Comparison of ENCODE assay signal across 23 cellular contexts in genomic region chr4:99845179-99845578, GRCh38. TPM values are rescaled to one million over a fixed set of nuclear protein-coding genes. Genes with fewer than 3 reads are reported as not detected.
DNase-seq lines count a peak whose midpoint lies in the region; ATAC-seq, FAIRE-seq and TF ChIP-seq lines count a peak whose summit lies in the region.
"Had no signal": no experiment of that assay in that cellular context is flagged by ENCODE, and none has a peak within 500 bp of the region (broad histone marks: within the 10 kb centered on the region; RNA-seq: fewer than 3 reads in every experiment).

No MANE protein-coding gene starts in this region.

- no TSS peak for BruUV-seq in Calu3 (replicated peaks; lab: Mats Ljungman, UMichigan)

- POLR2A ChIA-PET in SK-N-SH (lab: Yijun Ruan, JAX) = no interaction called here

- ATAC-seq in natural killer cell treated with Interleukin-12 subunit alpha and Interleukin-12 subunit beta and Interleukin-15 and Interleukin-18, amount 100 ng/mL, for 72 hours = no peak
- no peak for ATAC-seq in natural killer cell
- ATAC-seq in GM19455 (IDR thresholded peaks at IDR 0.05; ENCODE audit: unreplicated experiment) = no peak
- ATAC-seq: left lung, sciatic nerve had no signal

- H3K27me3 Mint-ChIP-seq in natural killer cell treated with Interleukin-12 subunit alpha and Interleukin-12 subunit beta and Interleukin-15 and Interleukin-18, amount 100 ng/mL, for 72 hours = no peaks in the 10 kb centered on the region
- H3K27me3 Mint-ChIP-seq in natural killer cell (ENCODE audit: low read depth in 2 of 2) (no peaks in the 10 kb centered on the region), Calu3 (ENCODE audit: unreplicated experiment) (no peaks in the 10 kb centered on the region)

- 40% methylated on average over 1 of the region's 1 CpG for WGBS in SK-N-SH (ENCODE audit: low lambda C conversion rate)
- 94 to 99% (median 96%) methylated on average over 1 of the region's 1 CpG for WGBS in small intestine, 3 donors

- H4K20me1 ChIP-seq in SK-N-SH (ENCODE audit: insufficient read depth) = no peaks in the 10 kb centered on the region

- peak in 1 of 2 experiments; percentile 88; a peak in 2 of 4 replicates for TF ChIP-seq EP300 in SK-N-SH (IDR thresholded peaks at IDR 0.05; ENCODE audit: borderline replicate concordance in 1 of 2, low read depth in 1 of 2, low read length in 1 of 2)

- no peaks in the 10 kb centered on the region for H3K9me2 ChIP-seq in SK-N-SH

- H3K9me3 Mint-ChIP-seq in natural killer cell treated with Interleukin-12 subunit alpha and Interleukin-12 subunit beta and Interleukin-15 and Interleukin-18, amount 100 ng/mL, for 72 hours = no peaks in the 10 kb centered on the region
- H3K9me3 Mint-ChIP-seq in natural killer cell (no peaks in the 10 kb centered on the region), Calu3 (ENCODE audit: low read depth, unreplicated experiment) (no peaks in the 10 kb centered on the region)
- H3K9me3 Mint-ChIP-seq: HFFc6 had no signal

- peak overlapping the region; percentile 24 to 71 for H3K27ac Mint-ChIP-seq in natural killer cell treated with Interleukin-12 subunit alpha and Interleukin-12 subunit beta and Interleukin-15 and Interleukin-18, amount 100 ng/mL, for 72 hours
- H3K27ac Mint-ChIP-seq in natural killer cell = no peak overlapping the region
- H3K27ac Mint-ChIP-seq in Calu3 (ENCODE audit: unreplicated experiment) = no peak overlapping the region
- H3K27ac Mint-ChIP-seq: HFFc6 had no signal

- no peaks in the 10 kb centered on the region for H3K9me3 ChIP-seq in SK-N-SH
- no peaks in the 10 kb centered on the region for H3K9me3 ChIP-seq in small intestine (ENCODE audit: control insufficient read depth, low read depth)
- H3K9me3 ChIP-seq: Caco-2, esophagus squamous epithelium, left lung, ovary had no signal

- no peaks in the 10 kb centered on the region for H3K36me3 ChIP-seq in SK-N-SH (replicated peaks in 1 of 2; ENCODE audit: control insufficient read depth in 1 of 2, insufficient read depth in 2 of 2, low read length in 1 of 2)
- H3K36me3 ChIP-seq in small intestine (ENCODE audit: control insufficient read depth in 2 of 2, insufficient read depth in 2 of 2, low read length in 2 of 2) = no peaks in the 10 kb centered on the region
- H3K36me3 ChIP-seq: ovary had no signal

- CTCF ChIA-PET in SK-N-SH (lab: Yijun Ruan, JAX) (interaction anchor here (0.7 to 1.7 kb wide), 4 partner anchors 25 to 121 kb away, joined by 3 to 6 read pairs (median 6); no protein-coding TSS in a partner anchor), Calu3 (lab: Charles Lee) (no interaction called here)

- H3K4me3 Mint-ChIP-seq in natural killer cell treated with Interleukin-12 subunit alpha and Interleukin-12 subunit beta and Interleukin-15 and Interleukin-18, amount 100 ng/mL, for 72 hours = no peak overlapping the region
- H3K4me3 Mint-ChIP-seq in natural killer cell (no peak overlapping the region), Calu3 (ENCODE audit: low read depth, unreplicated experiment) (no peak overlapping the region)
- H3K4me3 Mint-ChIP-seq: HFFc6 had no signal

- H3K79me2 ChIP-seq in SK-N-SH (ENCODE audit: insufficient read depth) = no peaks in the 10 kb centered on the region

- no peak overlapping the region for H3K4me3 ChIP-seq in SK-N-SH (ENCODE audit: low read depth in 2 of 2, low read length in 1 of 2)
- no peak overlapping the region for H3K4me3 ChIP-seq in small intestine (ENCODE audit: low read depth in 1 of 2, low read length in 2 of 2)
- H3K4me3 ChIP-seq: esophagus squamous epithelium, left lung, ovary had no signal

- TF ChIP-seq RAD21 in SK-N-SH (IDR thresholded peaks at IDR 0.05; ENCODE audit: low read length) = peak; percentile 37; the same call in 1 of the 2 replicates

- intact Hi-C loops in natural killer cell (cut with micrococcal nuclease) = no loop called here
- intact Hi-C loops in Calu3 (cut with micrococcal nuclease; ENCODE audit: unreplicated experiment) = no loop called here

- no peaks in the 10 kb centered on the region for H3K36me3 Mint-ChIP-seq in natural killer cell treated with Interleukin-12 subunit alpha and Interleukin-12 subunit beta and Interleukin-15 and Interleukin-18, amount 100 ng/mL, for 72 hours
- H3K36me3 Mint-ChIP-seq in natural killer cell (no peaks in the 10 kb centered on the region), Calu3 (ENCODE audit: insufficient read depth, unreplicated experiment) (no peaks in the 10 kb centered on the region)

- TF ChIP-seq CTCF in natural killer cell (IDR thresholded peaks at IDR 0.05) (no peak), SK-N-SH (IDR thresholded peaks at IDR 0.05) (no peak), Calu3 (IDR thresholded peaks at IDR 0.05; ENCODE audit: unreplicated experiment) (no peak)

- H2AFZ ChIP-seq in SK-N-SH (ENCODE audit: low read depth) = no peak overlapping the region

- FAIRE-seq in small intestine (lab: Jason Lieb, UNC) = no peak

- H3K27ac ChIP-seq in SK-N-SH (ENCODE audit: low read depth in 2 of 2, low read length in 1 of 2) (peak overlapping the region in 1 of 2 experiments; percentile 83; a peak in 2 of 4 replicates), small intestine (ENCODE audit: low read depth in 1 of 2, low read length in 1 of 2) (peak overlapping the region in 1 of 2 donors; percentile 30)
- H3K27ac ChIP-seq: esophagus squamous epithelium, ovary had no signal

- H3K27me3 ChIP-seq in SK-N-SH (ENCODE audit: insufficient read depth) (no peaks in the 10 kb centered on the region), small intestine (ENCODE audit: control insufficient read depth in 2 of 2, insufficient read depth in 2 of 2, low read length in 2 of 2) (no peaks in the 10 kb centered on the region)
- H3K27me3 ChIP-seq: esophagus squamous epithelium, left lung, ovary had no signal

- H3F3A ChIP-seq in SK-N-SH (replicated peaks; ENCODE audit: insufficient read depth) = no peaks in the 10 kb centered on the region

- H3K4me1 ChIP-seq in SK-N-SH (ENCODE audit: control insufficient read depth in 1 of 2, insufficient read depth in 2 of 2, low read depth in 1 of 2, low read length in 1 of 2) = peaks cover 0 to 12% of the 10 kb centered on the region in 2 experiments; a peak in 2 of 4 replicates
- no peaks in the 10 kb centered on the region for H3K4me1 ChIP-seq in small intestine (ENCODE audit: control insufficient read depth in 2 of 2, insufficient read depth in 1 of 2, low read depth in 1 of 2, low read length in 1 of 2)
- H3K4me1 ChIP-seq: Caco-2, esophagus squamous epithelium had no signal

- H3K9ac ChIP-seq in SK-N-SH = no peak overlapping the region

- peaks cover 2 to 27% of the 10 kb centered on the region in 2 donors for H3K4me1 Mint-ChIP-seq in natural killer cell treated with Interleukin-12 subunit alpha and Interleukin-12 subunit beta and Interleukin-15 and Interleukin-18, amount 100 ng/mL, for 72 hours (ENCODE audit: low read depth in 2 of 2)
- no peaks in the 10 kb centered on the region for H3K4me1 Mint-ChIP-seq in natural killer cell
- H3K4me1 Mint-ChIP-seq in Calu3 (ENCODE audit: low read depth, unreplicated experiment) = no peaks in the 10 kb centered on the region

- no peak for DNase-seq in natural killer cell treated with Interleukin-12 subunit alpha and Interleukin-12 subunit beta and Interleukin-15 and Interleukin-18, amount 100 ng/mL, for 72 hours (ENCODE audit: low spot score)
- no peak for DNase-seq in natural killer cell
- peak; percentile 73 for DNase-seq in SK-N-SH
- DNase-seq in astrocyte of the hippocampus (ENCODE audit: low read depth, low spot score) = peak; percentile 16
- no peak for DNase-seq in Calu3
- no peak for DNase-seq in small intestine
- DNase-seq: activated T-cell treated with anti-CD3 and anti-CD28 coated beads for 4 hours; amygdala; Caco-2; central memory CD4-positive, alpha-beta T cell; effector CD8-positive, alpha-beta T cell; esophagus squamous epithelium; HFFc6; KG1; left lung; NCI-H1930; NCI-H510A; ovary; Right ventricle myocardium superior; stimulated activated CD4-positive, alpha-beta T cell treated with anti-CD3 and anti-CD28 coated beads, Interleukin-2, amount 100 ng/mL, for 24 hours had no signal

- H3K4me2 ChIP-seq in SK-N-SH = no peak overlapping the region

TF ChIP-seq in SK-N-SH, 30 proteins besides CTCF, POLR2A, EP300 and RAD21 (continues in another document):
- TF ChIP-seq, protein P1, sequence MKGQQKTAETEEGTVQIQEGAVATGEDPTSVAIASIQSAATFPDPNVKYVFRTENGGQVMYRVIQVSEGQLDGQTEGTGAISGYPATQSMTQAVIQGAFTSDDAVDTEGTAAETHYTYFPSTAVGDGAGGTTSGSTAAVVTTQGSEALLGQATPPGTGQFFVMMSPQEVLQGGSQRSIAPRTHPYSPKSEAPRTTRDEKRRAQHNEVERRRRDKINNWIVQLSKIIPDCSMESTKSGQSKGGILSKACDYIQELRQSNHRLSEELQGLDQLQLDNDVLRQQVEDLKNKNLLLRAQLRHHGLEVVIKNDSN (IDR thresholded peaks at IDR 0.05; ENCODE audit: borderline replicate concordance, low read depth) = no peak
- no peak for TF ChIP-seq POLR2AphosphoS5 (IDR thresholded peaks at IDR 0.05; ENCODE audit: low read depth, low read length)
- no peak for TF ChIP-seq TAF1 (IDR thresholded peaks at IDR 0.05; ENCODE audit: borderline replicate concordance, low read depth, low read length)
- TF ChIP-seq GATA2 (CRISPR knock-in tag; IDR thresholded peaks at IDR 0.05) = peak; percentile 100
- no peak for TF ChIP-seq USF2 (IDR thresholded peaks at IDR 0.05; ENCODE audit: borderline replicate concordance, low read depth, low read length)

RNA-seq across cellular contexts. Expression of gene DAPP1, which starts 28.6 kb away (rescaled TPM):
- 10 to 100 TPM; 15.9 to 23.4 TPM for total RNA-seq in natural killer cell treated with Interleukin-12 subunit alpha and Interleukin-12 subunit beta and Interleukin-15 and Interleukin-18, amount 100 ng/mL, for 72 hours
- total RNA-seq in natural killer cell (1 to 10 TPM; 5.9 to 7.3 (median 6.8) TPM), Calu3 (2022) (25.9 and 30.6 TPM in 2 replicates)
- polyA plus RNA-seq in SK-N-SH (2012; rRNA removed) (not detected in 2 replicates), small intestine (1 to 10 TPM in 2 of 3 donors, not detected in 1; 1.8 to 2.4 TPM)
- polyA plus RNA-seq in SK-N-SH (2012; cell fraction: cytosol; rRNA removed) = not detected in 2 replicates
- not detected in 2 replicates for polyA plus RNA-seq in SK-N-SH (2012; cell fraction: nucleus; rRNA removed)
- total RNA-seq: Caco-2, glomerular endothelial cell, HFFc6 had no signal

RNA-seq across cellular contexts. Expression of gene LAMTOR3, which starts 49.0 kb away (rescaled TPM):
- total RNA-seq in natural killer cell treated with Interleukin-12 subunit alpha and Interleukin-12 subunit beta and Interleukin-15 and Interleukin-18, amount 100 ng/mL, for 72 hours = 10 to 100 TPM; 13.9 to 32.3 TPM
- total RNA-seq in natural killer cell (10 to 100 TPM; 18.1 to 29.9 (median 25.9) TPM), Calu3 (2022) (19.2 and 21.5 TPM in 2 replicates)
- polyA plus RNA-seq in SK-N-SH (2012; rRNA removed) (20.8 and 29.7 TPM in 2 replicates), small intestine (10 to 100 TPM; 48.9 to 96.6 (median 66.7) TPM)
- polyA plus RNA-seq in SK-N-SH (2012; cell fraction: cytosol; rRNA removed) = 39.7 and 57.5 TPM in 2 replicates
- polyA plus RNA-seq in SK-N-SH (2012; cell fraction: nucleus; rRNA removed) = 5.7 and 14.4 TPM in 2 replicates

Comparison
In these comparisons a context has a peak if more than half of its experiments do, and no peak if none do; other contexts are left out.
1. H3K27ac Mint-ChIP-seq: peak in natural killer cell treated with Interleukin-12 subunit alpha and Interleukin-12 subunit beta and Interleukin-15 and Interleukin-18, amount 100 ng/mL, for 72 hours (2 of 2); none in natural killer cell (0 of 2) and Calu3 (single experiment).
2. DNase-seq: peak in SK-N-SH (single experiment) and astrocyte of the hippocampus (single experiment); none in natural killer cell treated with Interleukin-12 subunit alpha and Interleukin-12 subunit beta and Interleukin-15 and Interleukin-18, amount 100 ng/mL, for 72 hours (single experiment), natural killer cell (single experiment), Calu3 (single experiment) and small intestine (single experiment).